Comparison of ENCODE assay signal across 2 cellular contexts in the genomic region with DNA sequence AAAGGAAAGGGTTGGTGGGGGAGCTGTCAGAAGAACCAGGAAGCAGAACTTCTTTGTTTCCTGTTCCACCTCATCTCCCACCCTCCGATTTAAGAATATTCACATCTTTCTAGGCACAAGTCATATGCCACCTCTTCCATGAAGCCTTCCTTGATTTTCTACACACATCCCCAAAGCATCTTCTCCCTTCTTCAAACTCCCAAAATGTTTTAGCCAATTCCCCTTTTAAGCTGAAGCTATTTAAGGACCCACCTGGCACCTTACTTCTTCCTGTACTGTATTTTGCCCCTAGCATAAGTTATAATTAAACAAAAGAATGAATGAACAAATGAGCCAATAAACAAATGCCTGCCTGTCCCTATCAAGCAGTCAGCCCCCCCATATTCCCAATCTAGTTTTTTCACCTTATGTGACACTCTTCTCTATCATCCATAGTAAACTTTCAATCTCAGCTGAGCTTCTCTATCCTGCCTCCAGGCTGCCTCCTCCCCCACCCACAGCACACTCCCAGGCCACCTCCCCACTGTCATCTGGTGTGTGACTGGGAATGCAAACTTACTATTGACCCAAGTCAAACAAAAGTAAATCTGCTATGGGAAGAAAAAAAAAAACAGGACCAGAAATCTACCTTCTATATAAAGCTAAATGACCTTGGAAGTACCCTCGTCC.
TF ChIP-seq lines count a peak whose summit lies in the region.

No MANE protein-coding gene starts in this region.

TF ChIP-seq in GM23338, 12 proteins besides CTCF, POLR2A, EP300 and RAD21 (continues in another document):
- TF ChIP-seq, protein P1, sequence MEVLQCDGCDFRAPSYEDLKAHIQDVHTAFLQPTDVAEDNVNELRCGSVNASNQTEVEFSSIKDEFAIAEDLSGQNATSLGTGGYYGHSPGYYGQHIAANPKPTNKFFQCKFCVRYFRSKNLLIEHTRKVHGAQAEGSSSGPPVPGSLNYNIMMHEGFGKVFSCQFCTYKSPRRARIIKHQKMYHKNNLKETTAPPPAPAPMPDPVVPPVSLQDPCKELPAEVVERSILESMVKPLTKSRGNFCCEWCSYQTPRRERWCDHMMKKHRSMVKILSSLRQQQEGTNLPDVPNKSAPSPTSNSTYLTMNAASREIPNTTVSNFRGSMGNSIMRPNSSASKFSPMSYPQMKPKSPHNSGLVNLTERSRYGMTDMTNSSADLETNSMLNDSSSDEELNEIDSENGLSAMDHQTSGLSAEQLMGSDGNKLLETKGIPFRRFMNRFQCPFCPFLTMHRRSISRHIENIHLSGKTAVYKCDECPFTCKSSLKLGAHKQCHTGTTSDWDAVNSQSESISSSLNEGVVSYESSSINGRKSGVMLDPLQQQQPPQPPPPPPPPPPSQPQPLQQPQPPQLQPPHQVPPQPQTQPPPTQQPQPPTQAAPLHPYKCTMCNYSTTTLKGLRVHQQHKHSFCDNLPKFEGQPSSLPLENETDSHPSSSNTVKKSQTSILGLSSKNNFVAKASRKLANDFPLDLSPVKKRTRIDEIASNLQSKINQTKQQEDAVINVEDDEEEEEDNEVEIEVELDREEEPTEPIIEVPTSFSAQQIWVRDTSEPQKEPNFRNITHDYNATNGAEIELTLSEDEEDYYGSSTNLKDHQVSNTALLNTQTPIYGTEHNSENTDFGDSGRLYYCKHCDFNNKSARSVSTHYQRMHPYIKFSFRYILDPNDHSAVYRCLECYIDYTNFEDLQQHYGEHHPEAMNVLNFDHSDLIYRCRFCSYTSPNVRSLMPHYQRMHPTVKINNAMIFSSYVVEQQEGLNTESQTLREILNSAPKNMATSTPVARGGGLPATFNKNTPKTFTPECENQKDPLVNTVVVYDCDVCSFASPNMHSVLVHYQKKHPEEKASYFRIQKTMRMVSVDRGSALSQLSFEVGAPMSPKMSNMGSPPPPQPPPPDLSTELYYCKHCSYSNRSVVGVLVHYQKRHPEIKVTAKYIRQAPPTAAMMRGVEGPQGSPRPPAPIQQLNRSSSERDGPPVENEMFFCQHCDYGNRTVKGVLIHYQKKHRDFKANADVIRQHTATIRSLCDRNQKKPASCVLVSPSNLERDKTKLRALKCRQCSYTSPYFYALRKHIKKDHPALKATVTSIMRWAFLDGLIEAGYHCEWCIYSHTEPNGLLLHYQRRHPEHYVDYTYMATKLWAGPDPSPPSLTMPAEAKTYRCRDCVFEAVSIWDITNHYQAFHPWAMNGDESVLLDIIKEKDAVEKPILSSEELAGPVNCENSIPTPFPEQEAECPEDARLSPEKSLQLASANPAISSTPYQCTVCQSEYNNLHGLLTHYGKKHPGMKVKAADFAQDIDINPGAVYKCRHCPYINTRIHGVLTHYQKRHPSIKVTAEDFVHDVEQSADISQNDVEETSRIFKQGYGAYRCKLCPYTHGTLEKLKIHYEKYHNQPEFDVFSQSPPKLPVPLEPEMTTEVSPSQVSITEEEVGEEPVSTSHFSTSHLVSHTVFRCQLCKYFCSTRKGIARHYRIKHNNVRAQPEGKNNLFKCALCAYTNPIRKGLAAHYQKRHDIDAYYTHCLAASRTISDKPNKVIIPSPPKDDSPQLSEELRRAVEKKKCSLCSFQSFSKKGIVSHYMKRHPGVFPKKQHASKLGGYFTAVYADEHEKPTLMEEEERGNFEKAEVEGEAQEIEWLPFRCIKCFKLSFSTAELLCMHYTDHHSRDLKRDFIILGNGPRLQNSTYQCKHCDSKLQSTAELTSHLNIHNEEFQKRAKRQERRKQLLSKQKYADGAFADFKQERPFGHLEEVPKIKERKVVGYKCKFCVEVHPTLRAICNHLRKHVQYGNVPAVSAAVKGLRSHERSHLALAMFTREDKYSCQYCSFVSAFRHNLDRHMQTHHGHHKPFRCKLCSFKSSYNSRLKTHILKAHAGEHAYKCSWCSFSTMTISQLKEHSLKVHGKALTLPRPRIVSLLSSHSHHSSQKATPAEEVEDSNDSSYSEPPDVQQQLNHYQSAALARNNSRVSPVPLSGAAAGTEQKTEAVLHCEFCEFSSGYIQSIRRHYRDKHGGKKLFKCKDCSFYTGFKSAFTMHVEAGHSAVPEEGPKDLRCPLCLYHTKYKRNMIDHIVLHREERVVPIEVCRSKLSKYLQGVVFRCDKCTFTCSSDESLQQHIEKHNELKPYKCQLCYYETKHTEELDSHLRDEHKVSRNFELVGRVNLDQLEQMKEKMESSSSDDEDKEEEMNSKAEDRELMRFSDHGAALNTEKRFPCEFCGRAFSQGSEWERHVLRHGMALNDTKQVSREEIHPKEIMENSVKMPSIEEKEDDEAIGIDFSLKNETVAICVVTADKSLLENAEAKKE (CRISPR knock-in tag; IDR thresholded peaks at IDR 0.05), result no peak
- TF ChIP-seq POLR2AphosphoS5 (IDR thresholded peaks at IDR 0.05; ENCODE audit: low read depth), result no peak
- TF ChIP-seq ZNF114 (CRISPR knock-in tag; IDR thresholded peaks at IDR 0.05), result no peak
- TF ChIP-seq NANOG (IDR thresholded peaks at IDR 0.05; ENCODE audit: borderline replicate concordance), result no peak
- TF ChIP-seq, protein P2, sequence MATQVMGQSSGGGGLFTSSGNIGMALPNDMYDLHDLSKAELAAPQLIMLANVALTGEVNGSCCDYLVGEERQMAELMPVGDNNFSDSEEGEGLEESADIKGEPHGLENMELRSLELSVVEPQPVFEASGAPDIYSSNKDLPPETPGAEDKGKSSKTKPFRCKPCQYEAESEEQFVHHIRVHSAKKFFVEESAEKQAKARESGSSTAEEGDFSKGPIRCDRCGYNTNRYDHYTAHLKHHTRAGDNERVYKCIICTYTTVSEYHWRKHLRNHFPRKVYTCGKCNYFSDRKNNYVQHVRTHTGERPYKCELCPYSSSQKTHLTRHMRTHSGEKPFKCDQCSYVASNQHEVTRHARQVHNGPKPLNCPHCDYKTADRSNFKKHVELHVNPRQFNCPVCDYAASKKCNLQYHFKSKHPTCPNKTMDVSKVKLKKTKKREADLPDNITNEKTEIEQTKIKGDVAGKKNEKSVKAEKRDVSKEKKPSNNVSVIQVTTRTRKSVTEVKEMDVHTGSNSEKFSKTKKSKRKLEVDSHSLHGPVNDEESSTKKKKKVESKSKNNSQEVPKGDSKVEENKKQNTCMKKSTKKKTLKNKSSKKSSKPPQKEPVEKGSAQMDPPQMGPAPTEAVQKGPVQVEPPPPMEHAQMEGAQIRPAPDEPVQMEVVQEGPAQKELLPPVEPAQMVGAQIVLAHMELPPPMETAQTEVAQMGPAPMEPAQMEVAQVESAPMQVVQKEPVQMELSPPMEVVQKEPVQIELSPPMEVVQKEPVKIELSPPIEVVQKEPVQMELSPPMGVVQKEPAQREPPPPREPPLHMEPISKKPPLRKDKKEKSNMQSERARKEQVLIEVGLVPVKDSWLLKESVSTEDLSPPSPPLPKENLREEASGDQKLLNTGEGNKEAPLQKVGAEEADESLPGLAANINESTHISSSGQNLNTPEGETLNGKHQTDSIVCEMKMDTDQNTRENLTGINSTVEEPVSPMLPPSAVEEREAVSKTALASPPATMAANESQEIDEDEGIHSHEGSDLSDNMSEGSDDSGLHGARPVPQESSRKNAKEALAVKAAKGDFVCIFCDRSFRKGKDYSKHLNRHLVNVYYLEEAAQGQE (IDR thresholded peaks at IDR 0.05; ENCODE audit: unreplicated experiment), result no peak
- TF ChIP-seq, protein P3, sequence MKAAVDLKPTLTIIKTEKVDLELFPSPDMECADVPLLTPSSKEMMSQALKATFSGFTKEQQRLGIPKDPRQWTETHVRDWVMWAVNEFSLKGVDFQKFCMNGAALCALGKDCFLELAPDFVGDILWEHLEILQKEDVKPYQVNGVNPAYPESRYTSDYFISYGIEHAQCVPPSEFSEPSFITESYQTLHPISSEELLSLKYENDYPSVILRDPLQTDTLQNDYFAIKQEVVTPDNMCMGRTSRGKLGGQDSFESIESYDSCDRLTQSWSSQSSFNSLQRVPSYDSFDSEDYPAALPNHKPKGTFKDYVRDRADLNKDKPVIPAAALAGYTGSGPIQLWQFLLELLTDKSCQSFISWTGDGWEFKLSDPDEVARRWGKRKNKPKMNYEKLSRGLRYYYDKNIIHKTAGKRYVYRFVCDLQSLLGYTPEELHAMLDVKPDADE (IDR thresholded peaks at IDR 0.05), result no peak
- no peak for TF ChIP-seq CREB1 (CRISPR knock-in tag; IDR thresholded peaks at IDR 0.05; ENCODE audit: low read depth)
- TF ChIP-seq STAT1 (IDR thresholded peaks at IDR 0.05; ENCODE audit: unreplicated experiment), result no peak

TF ChIP-seq in K562, 482 proteins besides CTCF, POLR2A, EP300 and RAD21:
- TF ChIP-seq ZFP36 (IDR thresholded peaks at IDR 0.05; ENCODE audit: low read depth, low read length, partially characterized antibody), result peak; percentile 98
- TF ChIP-seq CBFA2T2 (conservative IDR thresholded peaks at IDR 0.05), result 0 out of 2 replicates have a peak, but pooled peaks have one; percentile 2
- TF ChIP-seq RBM25 (IDR thresholded peaks at IDR 0.05; ENCODE audit: low read depth, low read length, severe bottlenecking), result peak; percentile 8
- TF ChIP-seq ZNF140 (CRISPR knock-in tag; IDR thresholded peaks at IDR 0.05), result no peak
- TF ChIP-seq ZNF436 (CRISPR knock-in tag; IDR thresholded peaks at IDR 0.05), result peak; percentile 56; the same call in 1 of the 2 replicates
- TF ChIP-seq KDM5B (IDR thresholded peaks at IDR 0.05; ENCODE audit: insufficient replicate concordance, low read depth, low read length), result peak; percentile 1
- TF ChIP-seq BCOR (IDR thresholded peaks at IDR 0.05), result peak; percentile 75
- TF ChIP-seq CBFA2T3 (IDR thresholded peaks at IDR 0.05), result peak; percentile 38; the same call in 1 of the 2 replicates
- TF ChIP-seq, protein P4, sequence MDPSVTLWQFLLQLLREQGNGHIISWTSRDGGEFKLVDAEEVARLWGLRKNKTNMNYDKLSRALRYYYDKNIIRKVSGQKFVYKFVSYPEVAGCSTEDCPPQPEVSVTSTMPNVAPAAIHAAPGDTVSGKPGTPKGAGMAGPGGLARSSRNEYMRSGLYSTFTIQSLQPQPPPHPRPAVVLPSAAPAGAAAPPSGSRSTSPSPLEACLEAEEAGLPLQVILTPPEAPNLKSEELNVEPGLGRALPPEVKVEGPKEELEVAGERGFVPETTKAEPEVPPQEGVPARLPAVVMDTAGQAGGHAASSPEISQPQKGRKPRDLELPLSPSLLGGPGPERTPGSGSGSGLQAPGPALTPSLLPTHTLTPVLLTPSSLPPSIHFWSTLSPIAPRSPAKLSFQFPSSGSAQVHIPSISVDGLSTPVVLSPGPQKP (CRISPR knock-in tag; IDR thresholded peaks at IDR 0.05), result no peak
- TF ChIP-seq SMARCA5 (IDR thresholded peaks at IDR 0.05), result peak; percentile 43; the same call in 1 of the 2 replicates
TF ChIP-seq in K562: peak in this region for 8.
